ENCODE assay signal across 15 cellular contexts in genomic region chr3:127459205-127459604, GRCh38.
"Had no signal": no experiment of that assay in that cellular context is flagged by ENCODE, and none has a peak within 500 bp of the region (broad histone marks: within the 10 kb centered on the region; RNA-seq: fewer than 3 reads in every experiment).

No MANE protein-coding gene starts in this region.

- H3K27ac ChIP-seq: foreskin keratinocyte, hepatocyte, parathyroid adenoma, right atrium auricular region, tibial artery, upper lobe of left lung, uterus had no signal

- H3K9me3 ChIP-seq: right atrium auricular region, tibial artery, upper lobe of left lung, uterus had no signal

- H3K4me2 ChIP-seq: hepatocyte had no signal

- DNase-seq: effector memory CD8-positive, alpha-beta T cell; foreskin keratinocyte; naive B cell; occipital lobe; small intestine; tibial artery; upper lobe of left lung; uterus had no signal

- H3K36me3 Mint-ChIP-seq: naive B cell; stimulated activated effector memory CD8-positive, alpha-beta T cell treated with anti-CD3 and anti-CD28 coated beads, Interleukin-12 subunit alpha, Interleukin-12 subunit beta, amount 100 ng/mL, for 72 hours had no signal

- H3K79me2 ChIP-seq: hepatocyte, parathyroid adenoma had no signal

- H2AFZ ChIP-seq: hepatocyte, parathyroid adenoma had no signal

- H3K4me3 Mint-ChIP-seq: dendritic cell treated with granulocyte-macrophage colony-stimulating factor and Interleukin-4, amounts not matched to agents 40 ng/mL and 50 ng/mL, for 4 days; effector memory CD8-positive, alpha-beta T cell; naive B cell; stimulated activated effector memory CD8-positive, alpha-beta T cell treated with anti-CD3 and anti-CD28 coated beads, Interleukin-12 subunit alpha, Interleukin-12 subunit beta, amount 100 ng/mL, for 72 hours; stimulated activated naive CD8-positive, alpha-beta T cell treated with anti-CD3 and anti-CD28 coated beads, Interleukin-15, Interleukin-2, amounts not matched to agents 100 ng/mL and 50 ng/mL, for 24 hours had no signal

- H3K4me1 ChIP-seq: parathyroid adenoma had no signal

- H3K27ac Mint-ChIP-seq: dendritic cell treated with granulocyte-macrophage colony-stimulating factor and Interleukin-4, amounts not matched to agents 40 ng/mL and 50 ng/mL, for 4 days; effector memory CD8-positive, alpha-beta T cell; naive B cell; stimulated activated effector memory CD8-positive, alpha-beta T cell treated with anti-CD3 and anti-CD28 coated beads, Interleukin-12 subunit alpha, Interleukin-12 subunit beta, amount 100 ng/mL, for 72 hours; stimulated activated naive CD8-positive, alpha-beta T cell treated with anti-CD3 and anti-CD28 coated beads, Interleukin-15, Interleukin-2, amounts not matched to agents 100 ng/mL and 50 ng/mL, for 24 hours had no signal

- H3K9me3 Mint-ChIP-seq: dendritic cell treated with granulocyte-macrophage colony-stimulating factor and Interleukin-4, amounts not matched to agents 40 ng/mL and 50 ng/mL, for 4 days; neural crest cell; stimulated activated effector memory CD8-positive, alpha-beta T cell treated with anti-CD3 and anti-CD28 coated beads, Interleukin-12 subunit alpha, Interleukin-12 subunit beta, amount 100 ng/mL, for 72 hours; stimulated activated naive CD8-positive, alpha-beta T cell treated with anti-CD3 and anti-CD28 coated beads, Interleukin-15, Interleukin-2, amounts not matched to agents 100 ng/mL and 50 ng/mL, for 24 hours had no signal

- H3K4me3 ChIP-seq: hepatocyte, right atrium auricular region, tibial artery, upper lobe of left lung, uterus had no signal

- H3K36me3 ChIP-seq: right atrium auricular region, tibial artery, upper lobe of left lung, uterus had no signal
